Comparison of ENCODE assay signal across 10 cellular contexts in genomic region chr3:56894912-56895431, GRCh38.
DNase-seq lines count a peak whose midpoint lies in the region; ATAC-seq, FAIRE-seq and TF ChIP-seq lines count a peak whose summit lies in the region.
"Had no signal": no experiment of that assay in that cellular context is flagged by ENCODE, and none has a peak within 500 bp of the region (broad histone marks: within the 10 kb centered on the region; RNA-seq: fewer than 3 reads in every experiment).

No MANE protein-coding gene starts in this region.

- no peak for FAIRE-seq in pancreas (lab: Jason Lieb, UNC)
- FAIRE-seq: A549 had no signal

- H3K36me3 ChIP-seq in colonic mucosa (no peaks in the 10 kb centered on the region), pancreas (no peaks in the 10 kb centered on the region), vagina (no peaks in the 10 kb centered on the region)

- H3K27ac ChIP-seq in colonic mucosa = no peak overlapping the region
- no peak overlapping the region for H3K27ac ChIP-seq in pancreas
- H3K27ac ChIP-seq in vagina = no peak overlapping the region
- H3K27ac ChIP-seq: A549 had no signal

- TF ChIP-seq CTCF in colonic mucosa (IDR thresholded peaks at IDR 0.05) = no peak
- no peak for TF ChIP-seq CTCF in pancreas (IDR thresholded peaks at IDR 0.05)
- TF ChIP-seq CTCF in vagina (IDR thresholded peaks at IDR 0.05) = no peak

- H3K9ac ChIP-seq in colonic mucosa (ENCODE audit: low read depth in 2 of 2, low read length in 2 of 2) = no peak overlapping the region

- H3K9me3 ChIP-seq in colonic mucosa = no peaks in the 10 kb centered on the region
- no peaks in the 10 kb centered on the region for H3K9me3 ChIP-seq in pancreas
- H3K9me3 ChIP-seq in vagina = no peaks in the 10 kb centered on the region
- H3K9me3 ChIP-seq: A549 had no signal

- no peak for TF ChIP-seq POLR2A in vagina (IDR thresholded peaks at IDR 0.05)

- no peaks in the 10 kb centered on the region for H3K4me1 ChIP-seq in colonic mucosa
- H3K4me1 ChIP-seq in pancreas = no peaks in the 10 kb centered on the region
- peaks cover 23% of the 10 kb centered on the region for H3K4me1 ChIP-seq in vagina
- H3K4me1 ChIP-seq: A549 had no signal

- intact Hi-C loops in colonic mucosa (cut with DNase I) (no loop called here), pancreas (cut with DNase I) (no loop called here), vagina (cut with DNase I) (no loop called here)

- 79 to 89% methylated on average over 10 of the region's 10 CpGs for WGBS in pancreas, 2 donors

- H3K4me3 ChIP-seq in colonic mucosa (no peak overlapping the region), pancreas (no peak overlapping the region), vagina (no peak overlapping the region)
- H3K4me3 ChIP-seq: A549 had no signal

- H3K27me3 ChIP-seq in colonic mucosa = no peaks in the 10 kb centered on the region
- no peaks in the 10 kb centered on the region for H3K27me3 ChIP-seq in pancreas
- no peaks in the 10 kb centered on the region for H3K27me3 ChIP-seq in vagina

- ATAC-seq in HG03442 (IDR thresholded peaks at IDR 0.05; ENCODE audit: unreplicated experiment) (peak; percentile 77), pancreas (no peak)
- ATAC-seq: A549 had no signal

- peak; percentile 45 for DNase-seq in activated CD4-positive, alpha-beta T cell treated with anti-CD3 and anti-CD28 coated beads for 48 hours
- no peak for DNase-seq in activated CD4-positive, alpha-beta T cell treated with anti-CD3 and anti-CD28 coated beads, Interleukin-2, amount 50 U/mL, for 4 hours
- peak; percentile 21 for DNase-seq in colonic mucosa
- peak; percentile 49 for DNase-seq in stimulated activated CD8-positive, alpha-beta memory T cell treated with anti-CD3 and anti-CD28 coated beads, Interleukin-4, amount 100 ng/mL, for 48 hours
- no peak for DNase-seq in pancreas
- no peak for DNase-seq in NOMO-1 treated with dmso at 0.1 percent for 144 hours (lab: John Stamatoyannopoulos, UW; ENCODE audit: unreplicated experiment)
- DNase-seq in vagina (ENCODE audit: extremely low spot score in 2 of 2) = no peak
- DNase-seq: NCI-H526 had no signal

Comparison
In these comparisons a context has a peak if more than half of its experiments do, and no peak if none do; other contexts are left out.
1. DNase-seq: peak in activated CD4-positive, alpha-beta T cell treated with anti-CD3 and anti-CD28 coated beads for 48 hours (single experiment), colonic mucosa (single experiment) and stimulated activated CD8-positive, alpha-beta memory T cell treated with anti-CD3 and anti-CD28 coated beads, Interleukin-4, amount 100 ng/mL, for 48 hours (single experiment); none in activated CD4-positive, alpha-beta T cell treated with anti-CD3 and anti-CD28 coated beads, Interleukin-2, amount 50 U/mL, for 4 hours (0 of 2), pancreas (0 of 6), NOMO-1 treated with dmso at 0.1 percent for 144 hours (single experiment) and vagina (0 of 2).